Comparison of ENCODE assay signal across 2 cellular contexts in the genomic region with DNA sequence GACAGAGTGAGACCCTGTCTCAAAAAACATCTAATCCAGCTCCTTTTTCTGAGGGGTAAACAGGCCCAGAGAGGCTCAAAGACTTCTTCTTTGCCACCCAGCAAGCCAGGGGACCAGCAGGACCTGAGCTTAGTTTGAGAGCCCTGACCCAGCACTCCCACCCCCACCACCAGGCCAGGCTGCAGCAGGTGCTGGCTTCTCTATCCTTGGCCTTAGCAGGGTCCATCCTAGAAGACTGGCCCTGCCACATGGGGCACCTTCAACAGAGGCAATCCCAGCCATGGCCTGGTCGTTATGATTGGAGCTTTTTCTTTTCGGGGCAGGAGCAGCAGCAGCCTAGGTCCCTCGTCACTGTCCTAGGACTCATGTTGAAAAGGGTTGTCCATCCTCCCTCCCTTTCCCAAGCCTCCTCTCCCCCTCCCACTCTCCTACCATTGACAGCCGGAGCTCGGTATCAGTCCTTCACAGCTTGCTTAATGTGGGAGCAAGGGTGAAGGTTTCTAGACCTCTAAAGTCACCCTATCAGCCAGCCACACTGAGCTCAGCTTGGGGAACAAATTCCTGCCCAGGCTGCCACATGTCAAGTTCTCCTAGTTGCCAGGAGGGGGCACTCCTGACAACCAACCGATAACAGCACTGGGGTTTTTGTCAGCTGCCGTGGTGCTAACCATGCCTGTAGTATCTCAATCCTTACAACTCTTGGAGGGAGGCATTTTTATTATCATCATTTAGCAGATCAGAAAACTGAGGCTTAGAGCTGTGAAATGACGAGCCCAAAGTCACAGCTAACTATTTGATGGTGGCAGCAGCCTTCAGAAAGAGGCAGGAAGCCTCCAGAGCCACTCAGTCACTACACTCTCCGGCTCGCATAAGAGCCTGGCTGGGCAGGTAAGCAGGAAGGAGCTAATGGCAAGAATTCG.
A peak's percentile ranks its signal among the peaks of the same experiment; 100 is the strongest.
TF ChIP-seq lines count a peak whose summit lies in the region.

No MANE protein-coding gene starts in this region.

TF ChIP-seq in A549, 52 proteins besides CTCF, POLR2A, EP300 and RAD21:
- TF ChIP-seq REST (IDR thresholded peaks at IDR 0.05) (no peak), GATA3 (IDR thresholded peaks at IDR 0.05; ENCODE audit: borderline replicate concordance) (no peak), ZFP36 (IDR thresholded peaks at IDR 0.05; ENCODE audit: borderline replicate concordance, partially characterized antibody) (no peak), SMC3 (IDR thresholded peaks at IDR 0.05) (peak; percentile 44; the same call in 2 of the 3 replicates), FOSB (CRISPR knock-in tag; IDR thresholded peaks at IDR 0.05) (0 out of 2 replicates have a peak, but pooled peaks have one; percentile 40), CHD4 (IDR thresholded peaks at IDR 0.05; ENCODE audit: borderline replicate concordance) (no peak), BHLHE40 (IDR thresholded peaks at IDR 0.05; ENCODE audit: low read depth, low read length) (no peak)
- TF ChIP-seq, protein P1, sequence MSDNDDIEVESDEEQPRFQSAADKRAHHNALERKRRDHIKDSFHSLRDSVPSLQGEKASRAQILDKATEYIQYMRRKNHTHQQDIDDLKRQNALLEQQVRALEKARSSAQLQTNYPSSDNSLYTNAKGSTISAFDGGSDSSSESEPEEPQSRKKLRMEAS (IDR thresholded peaks at IDR 0.05), result peak; percentile 65

TF ChIP-seq in GM12878, 131 proteins besides CTCF, POLR2A, EP300 and RAD21:
- TF ChIP-seq TBL1XR1 (IDR thresholded peaks at IDR 0.05; ENCODE audit: low read depth, low read length) (no peak), KAT2A (conservative IDR thresholded peaks at IDR 0.05; ENCODE audit: control insufficient read depth, low read depth, low read length) (no peak), RUNX3 (IDR thresholded peaks at IDR 0.05; ENCODE audit: low read length) (0 out of 2 replicates have a peak, but pooled peaks have one; percentile 18), BHLHE40 (IDR thresholded peaks at IDR 0.05; ENCODE audit: borderline replicate concordance in 1 of 2, low read depth in 2 of 2, low read length in 1 of 2) (peak; percentile 11 to 15; a peak in 1 of 4 replicates), STAT1 (conservative IDR thresholded peaks at IDR 0.05) (0 out of 2 replicates have a peak, but pooled peaks have one; percentile 33), HDGF (IDR thresholded peaks at IDR 0.05) (0 out of 2 replicates have a peak, but pooled peaks have one; percentile 40), YY1 (IDR thresholded peaks at IDR 0.05; ENCODE audit: low read depth, low read length) (peak; percentile 28; the same call in 1 of the 2 replicates), SMC3 (IDR thresholded peaks at IDR 0.05; ENCODE audit: borderline replicate concordance, low read length) (peak; percentile 75)
